8 cellular contexts compared by ENCODE assay signal in genomic region chr4:107183155-107183774, GRCh38.
DNase-seq lines count a peak whose midpoint lies in the region; ATAC-seq and TF ChIP-seq lines count a peak whose summit lies in the region.

No MANE protein-coding gene starts in this region.

- no peaks in the 10 kb centered on the region for H3K27me3 ChIP-seq in Panc1 (ENCODE audit: control insufficient read depth, insufficient read depth, low read length)

- ATAC-seq in GM21515 (IDR thresholded peaks at IDR 0.05; ENCODE audit: unreplicated experiment) (peak; percentile 99), HG03565 (IDR thresholded peaks at IDR 0.05; ENCODE audit: unreplicated experiment) (peak; percentile 98), Panc1 (peak; percentile 87), memory B cell (ENCODE audit: low read depth) (peak; percentile 56)
- ATAC-seq in effector memory CD8-positive, alpha-beta T cell (replicated peaks): peak; percentile 66

- POLR2A ChIA-PET in Panc1 (lab: Charles Lee): no interaction called here

- no peaks in the 10 kb centered on the region for H3K36me3 ChIP-seq in Panc1 (ENCODE audit: control insufficient read depth, insufficient read depth, low read length)

- CTCF ChIA-PET in Panc1 (lab: Charles Lee): no interaction called here

- H3K4me3 Mint-ChIP-seq in effector memory CD8-positive, alpha-beta T cell: no peak overlapping the region
- H3K4me3 Mint-ChIP-seq in memory B cell: no peak overlapping the region

- H3K27ac Mint-ChIP-seq in effector memory CD8-positive, alpha-beta T cell: no peak overlapping the region
- H3K27ac Mint-ChIP-seq in memory B cell: no peak overlapping the region

- BruUV-seq in Panc1 (replicated peaks; lab: Mats Ljungman, UMichigan): no TSS peak

- TF ChIP-seq CTCF in Panc1 (IDR thresholded peaks at IDR 0.05): peak; percentile 82

- H3K36me3 Mint-ChIP-seq in effector memory CD8-positive, alpha-beta T cell (ENCODE audit: insufficient read depth): no peaks in the 10 kb centered on the region
- no peaks in the 10 kb centered on the region for H3K36me3 Mint-ChIP-seq in memory B cell

- in situ Hi-C loops in Panc1 (cut with HindIII; ENCODE audit: low pct_unique_long_range_greater_than_20kb, low sequenced_read_pairs): no loop called here

- no peaks in the 10 kb centered on the region for H3K4me1 ChIP-seq in Panc1 (ENCODE audit: control insufficient read depth, insufficient read depth, low read length)

- no peaks in the 10 kb centered on the region for H3K4me1 Mint-ChIP-seq in effector memory CD8-positive, alpha-beta T cell (ENCODE audit: low read depth in 2 of 2)
- no peaks in the 10 kb centered on the region for H3K4me1 Mint-ChIP-seq in memory B cell

- intact Hi-C loops in Panc1 (cut with micrococcal nuclease; ENCODE audit: unreplicated experiment): loop anchor here (5.0 to 10.0 kb wide), 2 partner anchors 148 to 811 kb away; partner anchors contain the start of gene DKK2

- H3K9me3 Mint-ChIP-seq in effector memory CD8-positive, alpha-beta T cell: peaks cover 0 to 2% of the 10 kb centered on the region in 2 donors
- no peaks in the 10 kb centered on the region for H3K9me3 Mint-ChIP-seq in memory B cell

- H3K27ac ChIP-seq in Panc1 (ENCODE audit: low read length): no peak overlapping the region

- no peaks in the 10 kb centered on the region for H3K27me3 Mint-ChIP-seq in effector memory CD8-positive, alpha-beta T cell
- H3K27me3 Mint-ChIP-seq in memory B cell: no peaks in the 10 kb centered on the region

- H3K9me3 ChIP-seq in Panc1 (ENCODE audit: control insufficient read depth, insufficient read depth, low read depth, low read length): no peaks in the 10 kb centered on the region

- DNase-seq in NCI-H510A treated with DMSO at 0.1 percent for 48 hours (lab: John Stamatoyannopoulos, UW) (peak; percentile 40), NCI-H510A (lab: John Stamatoyannopoulos, UW) (no peak), Panc1 (ENCODE audit: low read depth, low spot score) (peak; percentile 24), memory B cell (ENCODE audit: low spot score in 2 of 2) (no peak), ureter (ENCODE audit: low spot score) (no peak)
- DNase-seq in effector memory CD8-positive, alpha-beta T cell: no peak

- no peak overlapping the region for H3K4me3 ChIP-seq in Panc1 (ENCODE audit: low read depth in 2 of 2, low read length in 2 of 2)

Comparison
In these comparisons a context has a peak if more than half of its experiments do, and no peak if none do; other contexts are left out.
1. DNase-seq: peak in NCI-H510A treated with DMSO at 0.1 percent for 48 hours (single experiment) and Panc1 (single experiment); none in NCI-H510A (single experiment), effector memory CD8-positive, alpha-beta T cell (0 of 3), memory B cell (0 of 2) and ureter (single experiment).
2. Peak in every context shown above with its lines, with median percentiles within 50 percentile points of each other: ATAC-seq.